In genomic region chr5:169576181-169576598, GRCh38 we compare ENCODE assay signal across 12 cellular contexts. TPM values are rescaled to one million over a fixed set of nuclear protein-coding genes. Genes with fewer than 3 reads are reported as not detected.
DNase-seq lines count a peak whose midpoint lies in the region; ATAC-seq and TF ChIP-seq lines count a peak whose summit lies in the region.
"Had no signal": no experiment of that assay in that cellular context is flagged by ENCODE, and none has a peak within 500 bp of the region (broad histone marks: within the 10 kb centered on the region; RNA-seq: fewer than 3 reads in every experiment).

No MANE protein-coding gene starts in this region.

- POLR2A ChIA-PET in AG04450 (lab: Yijun Ruan, JAX) = no interaction called here

- CTCF ChIA-PET in AG04450 (lab: Charles Lee) = interaction anchor here (1.1 to 1.9 kb wide), 2 partner anchors 404 to 589 kb away, joined by 4 to 8 read pairs; partner anchors contain the start of gene INSYN2B

- H3K9me3 ChIP-seq in AG04450 (ENCODE audit: control insufficient read depth, insufficient read depth, low read length) = no peaks in the 10 kb centered on the region

- H3K4me3 ChIP-seq in AG04450 (ENCODE audit: low read depth, low read length) = no peak overlapping the region
- H3K4me3 ChIP-seq in brain microvascular endothelial cell (ENCODE audit: low read depth, low read length) = no peak overlapping the region

- H3K27ac ChIP-seq in AG04450 (ENCODE audit: low read depth, low read length) (no peak overlapping the region), brain microvascular endothelial cell (no peak overlapping the region)

- in situ Hi-C loops in brain microvascular endothelial cell (cut with HindIII; ENCODE audit: low pct_ligation_motif_present, low sequenced_read_pairs) = no loop called here

- ATAC-seq in HG03159 (IDR thresholded peaks at IDR 0.05; ENCODE audit: unreplicated experiment) = peak; percentile 51

- no peaks in the 10 kb centered on the region for H3K27me3 ChIP-seq in AG04450 (ENCODE audit: control insufficient read depth, insufficient read depth, low read length)
- H3K27me3 ChIP-seq in brain microvascular endothelial cell (replicated peaks) = no peaks in the 10 kb centered on the region

- no peaks in the 10 kb centered on the region for H3K36me3 ChIP-seq in brain microvascular endothelial cell (replicated peaks)

- DNase-seq in AG04450 (ENCODE audit: low read depth, low spot score) = peak; percentile 34
- peak; percentile 79 for DNase-seq in brain microvascular endothelial cell
- DNase-seq in kidney glomerular epithelial cell (lab: John Stamatoyannopoulos, UW) = peak; percentile 80
- no peak for DNase-seq in activated CD4-positive, CD25-positive, alpha-beta regulatory T cell treated with anti-CD3 and anti-CD28 coated beads, Interleukin-2, amount 50 U/mL, for 72 hours
- DNase-seq in MV-4-11 (lab: John Stamatoyannopoulos, UW) = no peak
- no peak for DNase-seq in activated naive CD4-positive, alpha-beta T cell treated with Interleukin-2 at 50 U/mL for 16 hours
- DNase-seq in NCI-H2227 treated with DMSO at 0.1 percent for 48 hours (lab: John Stamatoyannopoulos, UW) = no peak
- DNase-seq: activated CD4-positive, alpha-beta T cell treated with anti-CD3 and anti-CD28 coated beads, Interleukin-2, amount 10 ng/mL, durations not matched to agents 24 days and 14 days; activated naive CD4-positive, alpha-beta T cell treated with anti-CD3 and anti-CD28 coated beads, Interleukin-2, amount 50 U/mL, for 16 hours; effector CD8-positive, alpha-beta T cell; SHP77 had no signal

- TF ChIP-seq CTCF in AG04450 (IDR thresholded peaks at IDR 0.05; ENCODE audit: low read depth, low read length) (no peak), brain microvascular endothelial cell (IDR thresholded peaks at IDR 0.05; ENCODE audit: low read depth, low read length, missing control alignments) (no peak)

RNA-seq across cellular contexts. Expression of gene SPDL1, which starts 7.4 kb away (rescaled TPM):
- 14.0 and 22.7 TPM in 2 replicates for polyA plus RNA-seq in AG04450 (2011; rRNA removed)
- polyA minus RNA-seq in AG04450 (2011; rRNA and poly(A)+ RNA removed) = 4.0 and 10.3 TPM in 2 replicates

Comparison
In these comparisons a context has a peak if more than half of its experiments do, and no peak if none do; other contexts are left out.
1. DNase-seq: peak in AG04450 (single experiment), brain microvascular endothelial cell (single experiment) and kidney glomerular epithelial cell (single experiment); none in activated CD4-positive, CD25-positive, alpha-beta regulatory T cell treated with anti-CD3 and anti-CD28 coated beads, Interleukin-2, amount 50 U/mL, for 72 hours (single experiment), MV-4-11 (single experiment), activated naive CD4-positive, alpha-beta T cell treated with Interleukin-2 at 50 U/mL for 16 hours (single experiment) and NCI-H2227 treated with DMSO at 0.1 percent for 48 hours (single experiment).